Comparison of ENCODE assay signal across 1 cellular context in genomic region chr16:84215531-84215930, GRCh38.
A peak's percentile ranks its signal among the peaks of the same experiment; 100 is the strongest.
TF ChIP-seq lines count a peak whose summit lies in the region.

No MANE protein-coding gene starts in this region.

TF ChIP-seq in SK-N-SH, 30 proteins besides CTCF, POLR2A, EP300 and RAD21:
- peak; percentile 33; the same call in 1 of the 2 replicates for TF ChIP-seq GATA2 (CRISPR knock-in tag; IDR thresholded peaks at IDR 0.05)
- peak; percentile 21 for TF ChIP-seq CHD2 (IDR thresholded peaks at IDR 0.05; ENCODE audit: low read length, partially characterized antibody)
- no peak for TF ChIP-seq NRF1 (IDR thresholded peaks at IDR 0.05; ENCODE audit: low read depth, low read length)
- TF ChIP-seq MEF2A (IDR thresholded peaks at IDR 0.05; ENCODE audit: borderline replicate concordance, low read depth) = no peak
- peak; percentile 58; the same call in 1 of the 2 replicates for TF ChIP-seq RCOR1 (IDR thresholded peaks at IDR 0.05; ENCODE audit: low read length)
- TF ChIP-seq TEAD4 (IDR thresholded peaks at IDR 0.05; ENCODE audit: borderline replicate concordance, insufficient read depth) = no peak
- peak; percentile 34 for TF ChIP-seq TCF12 (IDR thresholded peaks at IDR 0.05)
TF ChIP-seq in SK-N-SH: peak in this region for 4.
